8 cellular contexts compared by ENCODE assay signal in genomic region chr3:48561045-48561736, GRCh38. TPM values are rescaled to one million over a fixed set of nuclear protein-coding genes. Genes with fewer than 3 reads are reported as not detected.
DNase-seq lines count a peak whose midpoint lies in the region; ATAC-seq and TF ChIP-seq lines count a peak whose summit lies in the region.

No MANE protein-coding gene starts in this region.

- H3K4me1 ChIP-seq in heart right ventricle (peaks cover 9 to 80% (median 28%) of the 10 kb centered on the region in 9 donors), sigmoid colon (peaks cover 0 to 47% (median 40%) of the 10 kb centered on the region in 4 donors)

- H3K4me1 Mint-ChIP-seq in activated naive CD4-positive, alpha-beta T cell treated with anti-CD3 and anti-CD28 coated beads, Interleukin-2, amount 10 ng/mL, durations not matched to agents 7 days and 5 days: peaks cover 36% of the 10 kb centered on the region

- WGBS in heart right ventricle, 2 donors: 34 to 41% methylated on average over 21 of the region's 21 CpGs
- 43 to 55% methylated on average over 21 of the region's 21 CpGs for WGBS in sigmoid colon, 2 donors

- ATAC-seq in heart right ventricle: peak in 4 of 8 donors; percentile 9 to 25 (median 15)
- no peak for ATAC-seq in GM18858 (IDR thresholded peaks at IDR 0.05; ENCODE audit: unreplicated experiment)
- ATAC-seq in HG02870 (IDR thresholded peaks at IDR 0.05; ENCODE audit: unreplicated experiment): no peak
- ATAC-seq in GM18909 (IDR thresholded peaks at IDR 0.05; ENCODE audit: poor library complexity, unreplicated experiment): no peak

- H3K27ac ChIP-seq in heart right ventricle (peak overlapping the region in 9 of 10 donors; percentile 35 to 76 (median 69)), sigmoid colon (peak overlapping the region; percentile 71 to 85 (median 74))

- H3K4me3 ChIP-seq in heart right ventricle (peak overlapping the region in 9 of 10 donors; percentile 17 to 54 (median 43)), sigmoid colon (peak overlapping the region; percentile 11 to 49 (median 44))

- no peak overlapping the region for H3K27ac Mint-ChIP-seq in activated naive CD4-positive, alpha-beta T cell treated with anti-CD3 and anti-CD28 coated beads, Interleukin-2, amount 10 ng/mL, durations not matched to agents 7 days and 5 days

- CTCF ChIA-PET in activated naive CD4-positive, alpha-beta T cell treated with anti-CD3 and anti-CD28 coated beads, Interleukin-2, amount 10 ng/mL, durations not matched to agents 7 days and 5 days (lab: Charles Lee): interaction anchor here (1.4 to 5.0 kb wide), 3 partner anchors 12 to 161 kb away, joined by 5 to 25 read pairs (median 5); no protein-coding TSS in a partner anchor

- peak in 5 of 9 donors; percentile 15 to 41 (median 32) for TF ChIP-seq CTCF in heart right ventricle (IDR thresholded peaks at IDR 0.05)
- TF ChIP-seq CTCF in sigmoid colon (IDR thresholded peaks at IDR 0.05): peak in 2 of 4 experiments; percentile 21 to 27

- TF ChIP-seq POLR2A in sigmoid colon (IDR thresholded peaks at IDR 0.05): no peak

- H3K9me3 ChIP-seq in heart right ventricle: no peaks in the 10 kb centered on the region
- H3K9me3 ChIP-seq in sigmoid colon: no peaks in the 10 kb centered on the region

- TF ChIP-seq EP300 in sigmoid colon (IDR thresholded peaks at IDR 0.05): no peak

- no peaks in the 10 kb centered on the region for H3K36me3 Mint-ChIP-seq in activated naive CD4-positive, alpha-beta T cell treated with anti-CD3 and anti-CD28 coated beads, Interleukin-2, amount 10 ng/mL, durations not matched to agents 7 days and 5 days

- H3K4me3 Mint-ChIP-seq in activated naive CD4-positive, alpha-beta T cell treated with anti-CD3 and anti-CD28 coated beads, Interleukin-2, amount 10 ng/mL, durations not matched to agents 7 days and 5 days: no peak overlapping the region

- H3K36me3 ChIP-seq in heart right ventricle: no peaks in the 10 kb centered on the region
- no peaks in the 10 kb centered on the region for H3K36me3 ChIP-seq in sigmoid colon

- no peaks in the 10 kb centered on the region for H3K9me3 Mint-ChIP-seq in activated naive CD4-positive, alpha-beta T cell treated with anti-CD3 and anti-CD28 coated beads, Interleukin-2, amount 10 ng/mL, durations not matched to agents 7 days and 5 days

- H3K27me3 ChIP-seq in heart right ventricle (no peaks in the 10 kb centered on the region), sigmoid colon (no peaks in the 10 kb centered on the region)

- DNase-seq in activated naive CD4-positive, alpha-beta T cell treated with anti-CD3 and anti-CD28 coated beads, Interleukin-2, amount 10 ng/mL, durations not matched to agents 7 days and 5 days: peak; percentile 40
- no peak for DNase-seq in activated naive CD4-positive, alpha-beta T cell (lab: John Stamatoyannopoulos, UW)
- peak; percentile 46 for DNase-seq in UCSD-AML1 (lab: John Stamatoyannopoulos, UW; ENCODE audit: unreplicated experiment)
- peak; percentile 59 to 60 for DNase-seq in heart right ventricle
- DNase-seq in sigmoid colon: peak; percentile 88

- H3K27me3 Mint-ChIP-seq in activated naive CD4-positive, alpha-beta T cell treated with anti-CD3 and anti-CD28 coated beads, Interleukin-2, amount 10 ng/mL, durations not matched to agents 7 days and 5 days: peaks cover 33% of the 10 kb centered on the region

- intact Hi-C loops in heart right ventricle (cut with DNase I) (loop anchor here in 1 of 10 donors (2.0 kb wide), 1 partner anchor 74 kb away; the partner anchor contains the start of gene SLC26A6), sigmoid colon (cut with DNase I) (loop anchor here (2.0 kb wide), 2 partner anchors 48 to 74 kb away; partner anchors contain the start of genes SLC26A6 and UQCRC1)

RNA-seq across cellular contexts. Expression of gene UCN2, which starts 2.4 kb away (rescaled TPM):
- under 1 TPM in 4 of 10 donors, not detected in 6; 0.19 to 0.77 (median 0.28) TPM for total RNA-seq in heart right ventricle
- under 1 TPM; 0.06 to 0.22 TPM for polyA plus RNA-seq in heart right ventricle
- total RNA-seq in sigmoid colon: not detected
- polyA plus RNA-seq in sigmoid colon: under 1 TPM in 1 of 3 donors, not detected in 2; 0.10 TPM

RNA-seq across cellular contexts. Expression of gene PFKFB4, which starts 4.6 kb away (rescaled TPM):
- 1 to 10 TPM in 6 of 10 donors, under 1 TPM in 4; 0.40 to 7.7 (median 1.5) TPM for total RNA-seq in heart right ventricle
- 1 to 10 TPM in 1 of 2 donors, under 1 TPM in 1; 0.74 to 1.0 TPM for polyA plus RNA-seq in heart right ventricle
- total RNA-seq in sigmoid colon: 1 to 10 TPM; 1.5 to 6.7 (median 2.7) TPM
- polyA plus RNA-seq in sigmoid colon: 1 to 10 TPM; 4.2 to 8.0 (median 4.8) TPM

RNA-seq across cellular contexts. Expression of gene COL7A1, which starts 33.9 kb away (rescaled TPM):
- total RNA-seq in heart right ventricle (10 to 100 TPM in 8 of 10 donors, 1 to 10 TPM in 2; 6.1 to 24.0 (median 12.6) TPM), sigmoid colon (1 to 10 TPM; 1.5 to 9.4 (median 2.6) TPM)
- polyA plus RNA-seq in heart right ventricle (10 to 100 TPM in 1 of 2 donors, 1 to 10 TPM in 1; 7.7 to 63.5 TPM), sigmoid colon (10 to 100 TPM in 1 of 3 donors, 1 to 10 TPM in 2; 1.4 to 15.4 (median 3.0) TPM)

RNA-seq across cellular contexts. Expression of gene UQCRC1, which starts 48.3 kb away (rescaled TPM):
- total RNA-seq in heart right ventricle (1,000 to 10,000 TPM in 9 of 10 donors, 100 to 1,000 TPM in 1; 723 to 1,173 (median 1,035) TPM), sigmoid colon (100 to 1,000 TPM; 199 to 241 (median 223) TPM)
- polyA plus RNA-seq in heart right ventricle (1,000 to 10,000 TPM in 1 of 2 donors, 100 to 1,000 TPM in 1; 859 to 1,330 TPM), sigmoid colon (100 to 1,000 TPM; 451 to 828 (median 586) TPM)

RNA-seq across cellular contexts. Expression of gene SHISA5, which starts 57.2 kb away (rescaled TPM):
- total RNA-seq in heart right ventricle (10 to 100 TPM; 36.8 to 95.3 (median 52.9) TPM), sigmoid colon (10 to 100 TPM; 62.0 to 88.9 (median 74.7) TPM)
- polyA plus RNA-seq in heart right ventricle (10 to 100 TPM; 34.6 to 68.7 TPM), sigmoid colon (100 to 1,000 TPM in 1 of 3 donors, 10 to 100 TPM in 2; 57.7 to 142 (median 60.1) TPM)

Comparison
In these comparisons a context has a peak if more than half of its experiments do, and no peak if none do; other contexts are left out.
1. DNase-seq: peak in activated naive CD4-positive, alpha-beta T cell treated with anti-CD3 and anti-CD28 coated beads, Interleukin-2, amount 10 ng/mL, durations not matched to agents 7 days and 5 days (single experiment), UCSD-AML1 (single experiment), heart right ventricle (2 of 2) and sigmoid colon (single experiment); none in activated naive CD4-positive, alpha-beta T cell (0 of 4).